In the genomic region with DNA sequence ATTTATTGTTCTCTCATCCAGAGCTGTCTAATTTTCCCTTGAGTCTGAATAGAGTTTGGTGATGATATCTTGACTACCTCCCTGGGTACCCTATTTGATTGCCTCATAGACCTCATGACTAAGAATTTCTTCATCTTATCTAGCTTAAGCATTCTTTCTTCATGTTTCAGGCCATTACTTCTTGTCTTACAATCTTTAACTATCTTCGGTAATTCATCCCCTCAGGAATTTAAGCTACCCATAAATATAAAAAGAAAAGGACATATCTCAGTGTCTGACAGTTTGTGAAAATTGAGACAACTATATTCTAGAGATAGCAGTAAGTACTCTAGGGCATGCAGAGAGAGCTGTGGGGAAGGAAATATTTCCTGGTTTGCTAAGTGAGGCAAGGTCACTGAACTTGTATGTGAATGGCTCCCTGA, we compare ENCODE assay signal across 22 cellular contexts.
DNase-seq lines count a peak whose midpoint lies in the region; ATAC-seq and TF ChIP-seq lines count a peak whose summit lies in the region.
"Had no signal": no experiment of that assay in that cellular context is flagged by ENCODE, and none has a peak within 500 bp of the region (broad histone marks: within the 10 kb centered on the region; RNA-seq: fewer than 3 reads in every experiment).

No MANE protein-coding gene starts in this region.

- no CpG with 5 or more reads among the region's 1 CpG for WGBS in trophoblast cell (ENCODE audit: extremely low coverage, insufficient coverage, insufficient read length)
- 23 to 30% (median 24%) methylated on average over 1 of the region's 1 CpG for WGBS in ovary, 3 donors

- peaks cover 27% of the 10 kb centered on the region for H3K9me3 Mint-ChIP-seq in nephron progenitor cell

- H3K27ac ChIP-seq in RWPE2 (ENCODE audit: poor library complexity, severe bottlenecking) (peak overlapping the region; percentile 82), trophoblast cell (ENCODE audit: low read depth, low read length) (no peak overlapping the region), ovary (no peak overlapping the region)
- H3K27ac ChIP-seq: colonic mucosa, HL-60, psoas muscle, thoracic aorta had no signal

- peak; percentile 93 for ATAC-seq in RWPE2 (ENCODE audit: low read depth)
- ATAC-seq in left colon: no peak
- ATAC-seq: psoas muscle had no signal

- no peak overlapping the region for H4K91ac ChIP-seq in trophoblast cell (ENCODE audit: low read depth, low read length)

- H3K36me3 Mint-ChIP-seq in nephron progenitor cell (ENCODE audit: low read depth): peaks cover 7% of the 10 kb centered on the region

- no peaks in the 10 kb centered on the region for H3K79me2 ChIP-seq in trophoblast cell (ENCODE audit: control insufficient read depth, insufficient read depth, low read length, poor library complexity)

- no peak overlapping the region for H2BK5ac ChIP-seq in trophoblast cell (ENCODE audit: low read depth, low read length, poor library complexity)

- no peaks in the 10 kb centered on the region for H3K79me1 ChIP-seq in trophoblast cell (ENCODE audit: low read length)

- H2BK12ac ChIP-seq in trophoblast cell (ENCODE audit: low read length): no peak overlapping the region

- no peak overlapping the region for H3K4ac ChIP-seq in trophoblast cell (ENCODE audit: low read depth, low read length)

- H3K4me1 Mint-ChIP-seq in nephron progenitor cell: peaks cover 4% of the 10 kb centered on the region
- H3K4me1 Mint-ChIP-seq: activated CD4-positive, alpha-beta T cell treated with anti-CD3 and anti-CD28 coated beads, Interleukin-2, amount 10 ng/mL, durations not matched to agents 24 days and 14 days; nephron had no signal

- H3K36me3 ChIP-seq in RWPE2 (ENCODE audit: low read depth) (no peaks in the 10 kb centered on the region), trophoblast cell (ENCODE audit: control insufficient read depth in 1 of 2, insufficient read depth in 2 of 2, low read length in 2 of 2) (no peaks in the 10 kb centered on the region), ovary (no peaks in the 10 kb centered on the region)
- H3K36me3 ChIP-seq: colonic mucosa, thoracic aorta had no signal

- no peak overlapping the region for H3K14ac ChIP-seq in trophoblast cell (ENCODE audit: low read length)

- H3K27ac Mint-ChIP-seq in nephron progenitor cell: no peak overlapping the region
- H3K27ac Mint-ChIP-seq: activated CD4-positive, alpha-beta T cell treated with anti-CD3 and anti-CD28 coated beads, Interleukin-2, amount 10 ng/mL, durations not matched to agents 24 days and 14 days; nephron had no signal

- no peak overlapping the region for H3K9ac ChIP-seq in trophoblast cell (ENCODE audit: low read length)

- H3K4me3 ChIP-seq in RWPE2 (ENCODE audit: severe bottlenecking) (no peak overlapping the region), epithelial cell of proximal tubule (ENCODE audit: low read depth, low read length) (no peak overlapping the region), trophoblast cell (ENCODE audit: low read depth, low read length) (no peak overlapping the region), ovary (no peak overlapping the region)
- H3K4me3 ChIP-seq: colonic mucosa, psoas muscle, thoracic aorta had no signal

- intact Hi-C loops in left colon (cut with DNase I, micrococcal nuclease) (no loop called here), ovary (cut with DNase I) (no loop called here)

- H3K9me3 ChIP-seq in RWPE2 (ENCODE audit: severe bottlenecking) (peaks cover 8% of the 10 kb centered on the region), trophoblast cell (ENCODE audit: insufficient read depth, low read depth, low read length) (peaks cover 6% of the 10 kb centered on the region), ovary (peaks cover 0 to 3% of the 10 kb centered on the region in 2 donors)
- H3K9me3 ChIP-seq: colonic mucosa had no signal

- H2AFZ ChIP-seq in trophoblast cell (ENCODE audit: insufficient read depth, low read length, poor library complexity): no peak overlapping the region

- no peak overlapping the region for H3K4me2 ChIP-seq in trophoblast cell (ENCODE audit: low read length)

- no peak for TF ChIP-seq EP300 in ovary (IDR thresholded peaks at IDR 0.05)

- peaks cover 19% of the 10 kb centered on the region for H3K4me1 ChIP-seq in RWPE2 (ENCODE audit: insufficient read depth, poor library complexity, severe bottlenecking)
- no peaks in the 10 kb centered on the region for H3K4me1 ChIP-seq in trophoblast cell (ENCODE audit: control insufficient read depth in 1 of 2, insufficient read depth in 2 of 2, low read length in 2 of 2)
- no peaks in the 10 kb centered on the region for H3K4me1 ChIP-seq in ovary (ENCODE audit: insufficient read depth)
- H3K4me1 ChIP-seq: colonic mucosa, psoas muscle had no signal

- H3K23ac ChIP-seq in trophoblast cell (ENCODE audit: low read length): no peak overlapping the region

- DNase-seq in HT1080 (ENCODE audit: low read depth): peak; percentile 34
- DNase-seq in RWPE2 (ENCODE audit: low spot score): no peak
- DNase-seq in epithelial cell of proximal tubule (ENCODE audit: low read depth): peak; percentile 47
- peak; percentile 2 to 61 for DNase-seq in trophoblast cell
- DNase-seq in globus pallidus (ENCODE audit: low spot score): no peak
- no peak for DNase-seq in nephron progenitor cell
- no peak for DNase-seq in left colon
- DNase-seq in ovary: no peak
- DNase-seq: activated CD4-positive, alpha-beta T cell treated with anti-CD3 and anti-CD28 coated beads, Interleukin-2, amount 10 ng/mL, durations not matched to agents 24 days and 14 days; activated CD8-positive, alpha-beta memory T cell treated with anti-CD3 and anti-CD28 coated beads, Interleukin-2, amount 50 U/mL, for 4 hours; activated gamma-delta T cell treated with Interleukin-2 at 50 U/mL for 16 hours; AML-193; aorta; colonic mucosa; GOT3; KBM-7; NCI-H1092 treated with DMSO at 0.1 percent for 48 hours; NCI-H526 treated with DMSO at 0.1 percent for 48 hours; psoas muscle had no signal

- H2AK5ac ChIP-seq in trophoblast cell (ENCODE audit: low read length): no peak overlapping the region

- TF ChIP-seq POLR2A in ovary (IDR thresholded peaks at IDR 0.05): no peak

- no peak overlapping the region for H2BK120ac ChIP-seq in trophoblast cell (ENCODE audit: insufficient read depth, low read length, poor library complexity)

- H3K4me3 Mint-ChIP-seq in nephron progenitor cell: no peak overlapping the region
- H3K4me3 Mint-ChIP-seq: activated CD4-positive, alpha-beta T cell treated with anti-CD3 and anti-CD28 coated beads, Interleukin-2, amount 10 ng/mL, durations not matched to agents 24 days and 14 days; nephron had no signal

- H3K27me3 Mint-ChIP-seq in nephron progenitor cell (ENCODE audit: low read depth, poor library complexity): peaks cover 4% of the 10 kb centered on the region
- H3K27me3 Mint-ChIP-seq: activated CD4-positive, alpha-beta T cell treated with anti-CD3 and anti-CD28 coated beads, Interleukin-2, amount 10 ng/mL, durations not matched to agents 24 days and 14 days had no signal

- no peak overlapping the region for H3K18ac ChIP-seq in trophoblast cell (ENCODE audit: low read length)

- H4K12ac ChIP-seq in trophoblast cell (ENCODE audit: low read depth, low read length): no peak overlapping the region

- no peak overlapping the region for H4K8ac ChIP-seq in trophoblast cell (ENCODE audit: low read depth, low read length)

- TF ChIP-seq CTCF in RWPE2 (IDR thresholded peaks at IDR 0.05; ENCODE audit: poor library complexity, severe bottlenecking): no peak
- TF ChIP-seq CTCF in epithelial cell of proximal tubule (conservative IDR thresholded peaks at IDR 0.05; ENCODE audit: low read depth, low read length): no peak
- TF ChIP-seq CTCF in nephron progenitor cell (IDR thresholded peaks at IDR 0.05): no peak
- TF ChIP-seq CTCF in ovary (IDR thresholded peaks at IDR 0.05): no peak

- no peaks in the 10 kb centered on the region for H3K27me3 ChIP-seq in RWPE2 (ENCODE audit: insufficient read depth, poor library complexity, severe bottlenecking)
- H3K27me3 ChIP-seq in trophoblast cell (ENCODE audit: insufficient read depth, low read length): no peaks in the 10 kb centered on the region
- no peaks in the 10 kb centered on the region for H3K27me3 ChIP-seq in ovary
- H3K27me3 ChIP-seq: colonic mucosa had no signal

Comparison
In these comparisons a context has a peak if more than half of its experiments do, and no peak if none do; other contexts are left out.
1. DNase-seq: peak in HT1080 (single experiment), epithelial cell of proximal tubule (single experiment) and trophoblast cell (2 of 2); none in RWPE2 (single experiment), globus pallidus (single experiment), nephron progenitor cell (single experiment), left colon (0 of 2) and ovary (0 of 5).